Comparison of ENCODE assay signal across 29 cellular contexts in the genomic region with DNA sequence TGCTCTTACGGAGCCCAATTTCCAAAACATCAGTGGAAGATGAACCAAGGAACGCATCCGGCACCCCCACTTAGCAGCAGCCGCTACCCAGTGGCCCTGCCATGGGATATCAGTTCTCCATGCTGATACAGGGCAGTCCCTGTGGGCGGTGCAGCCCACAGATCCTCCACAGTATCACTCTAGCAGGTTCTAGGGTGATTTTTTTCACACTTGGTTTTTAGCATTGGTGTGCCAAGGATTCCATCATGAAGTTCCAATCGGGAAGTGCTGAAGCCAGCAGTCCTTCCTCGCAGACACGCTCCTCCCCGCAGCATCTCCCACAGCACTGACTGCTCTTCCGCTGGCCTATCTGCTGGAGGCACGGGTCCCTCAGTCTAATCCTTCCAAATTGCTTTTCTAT.
"Had no signal": no experiment of that assay in that cellular context is flagged by ENCODE, and none has a peak within 500 bp of the region (broad histone marks: within the 10 kb centered on the region; RNA-seq: fewer than 3 reads in every experiment).

No MANE protein-coding gene starts in this region.

- H3K4me1 Mint-ChIP-seq: activated B cell treated with CpG ODN at 0.5 μM for 24 hours; central memory CD8-positive, alpha-beta T cell; T-helper 17 cell had no signal

- H3K9me3 Mint-ChIP-seq: activated B cell treated with CpG ODN at 0.5 μM for 24 hours; activated T-helper 1 cell treated with anti-CD3 and anti-CD28 coated beads, Interleukin-12 subunit alpha, Interleukin-12 subunit beta, Interleukin-2, Interleukin-4 antibody, amounts not matched to agents 30 ng/mL and 10 ng/mL and 1 ng/mL, durations not matched to agents 14 hours and 24 hours and 36 hours; central memory CD8-positive, alpha-beta T cell; dendritic cell treated with granulocyte-macrophage colony-stimulating factor and Interleukin-4, amounts not matched to agents 40 ng/mL and 50 ng/mL, for 4 days; T-helper 2 cell treated with Interferon-gamma antibody and Interleukin-4, amounts not matched to agents 5 μg/mL and 100 μg/mL, for 36 hours had no signal

- H3K27ac ChIP-seq: brain microvascular endothelial cell, coronary artery, dorsolateral prefrontal cortex, foreskin keratinocyte, gastroesophageal sphincter, heart right ventricle, WERI-Rb-1 had no signal

- DNase-seq: activated B cell treated with CpG ODN at 0.5 μM for 24 hours; activated CD4-positive, alpha-beta memory T cell treated with anti-CD3 and anti-CD28 coated beads, Interleukin-2, amount 10 ng/mL, durations not matched to agents 7 days and 5 days; activated CD4-positive, alpha-beta T cell treated with anti-CD3 and anti-CD28 coated beads, Interleukin-2, amount 10 ng/mL, durations not matched to agents 7 days and 5 days; activated CD4-positive, alpha-beta T cell treated with anti-CD3 and anti-CD28 coated beads, Interleukin-2, amount 50 U/mL, for 4 hours; activated effector memory CD4-positive, alpha-beta T cell treated with anti-CD3 and anti-CD28 coated beads, Interleukin-2, amount 50 U/mL, for 16 hours; activated naive CD4-positive, alpha-beta T cell treated with anti-CD3 and anti-CD28 coated beads, Interleukin-2, amount 50 U/mL, for 16 hours; activated T-cell treated with anti-CD3 and anti-CD28 coated beads, Interleukin-2, amount 50 U/mL, for 1 hour; amniotic stem cell; anterior cingulate cortex; brain microvascular endothelial cell; dorsolateral prefrontal cortex; effector memory CD4-positive, alpha-beta T cell; endodermal cell; foreskin keratinocyte; heart right ventricle; T-helper 1 cell; T-helper 17 cell; T1000; WERI-Rb-1 had no signal

- H3K36me3 Mint-ChIP-seq: activated naive CD8-positive, alpha-beta T cell had no signal

- H3K27me3 ChIP-seq: brain microvascular endothelial cell, dorsolateral prefrontal cortex, foreskin keratinocyte, gastroesophageal sphincter, heart right ventricle had no signal

- H3K36me3 ChIP-seq: brain microvascular endothelial cell, gastroesophageal sphincter, heart right ventricle, WERI-Rb-1 had no signal

- H3K4me3 Mint-ChIP-seq: activated B cell treated with CpG ODN at 0.5 μM for 24 hours; activated CD4-positive, alpha-beta memory T cell treated with anti-CD3 and anti-CD28 coated beads, Interleukin-2, amount 10 ng/mL, durations not matched to agents 7 days and 5 days; activated CD4-positive, alpha-beta T cell treated with anti-CD3 and anti-CD28 coated beads, Interleukin-2, amount 10 ng/mL, durations not matched to agents 7 days and 5 days; activated naive CD8-positive, alpha-beta T cell; activated T-helper 1 cell treated with anti-CD3 and anti-CD28 coated beads, Interleukin-12 subunit alpha, Interleukin-12 subunit beta, Interleukin-2, Interleukin-4 antibody, amounts not matched to agents 30 ng/mL and 10 ng/mL and 1 ng/mL, durations not matched to agents 14 hours and 24 hours and 36 hours; central memory CD8-positive, alpha-beta T cell; dendritic cell treated with granulocyte-macrophage colony-stimulating factor and Interleukin-4, amounts not matched to agents 40 ng/mL and 50 ng/mL, for 4 days; endodermal cell; T-helper 17 cell; T-helper 2 cell treated with Interferon-gamma antibody and Interleukin-4, amounts not matched to agents 5 μg/mL and 100 μg/mL, for 36 hours had no signal

- H3K4me3 ChIP-seq: coronary artery, dorsolateral prefrontal cortex, gastroesophageal sphincter, heart right ventricle had no signal

- H3K27me3 Mint-ChIP-seq: activated CD4-positive, alpha-beta memory T cell treated with anti-CD3 and anti-CD28 coated beads, Interleukin-2, amount 10 ng/mL, durations not matched to agents 7 days and 5 days; activated CD4-positive, alpha-beta T cell treated with anti-CD3 and anti-CD28 coated beads, Interleukin-2, amount 10 ng/mL, durations not matched to agents 7 days and 5 days; activated naive CD8-positive, alpha-beta T cell; central memory CD8-positive, alpha-beta T cell had no signal

- ATAC-seq: activated CD4-positive, CD25-positive, alpha-beta regulatory T cell treated with anti-CD3 and anti-CD28 coated beads, Interleukin-2, amount 50 U/mL, for 24 hours; esophagus mucosa; foreskin keratinocyte; gastroesophageal sphincter; heart right ventricle; T-helper 17 cell had no signal

- H3K9me3 ChIP-seq: gastroesophageal sphincter, heart right ventricle had no signal

- H3K27ac Mint-ChIP-seq: activated B cell treated with CpG ODN at 0.5 μM for 24 hours; activated CD4-positive, alpha-beta memory T cell treated with anti-CD3 and anti-CD28 coated beads, Interleukin-2, amount 10 ng/mL, durations not matched to agents 7 days and 5 days; activated CD4-positive, alpha-beta T cell treated with anti-CD3 and anti-CD28 coated beads, Interleukin-2, amount 10 ng/mL, durations not matched to agents 7 days and 5 days; activated naive CD8-positive, alpha-beta T cell; activated T-helper 1 cell treated with anti-CD3 and anti-CD28 coated beads, Interleukin-12 subunit alpha, Interleukin-12 subunit beta, Interleukin-2, Interleukin-4 antibody, amounts not matched to agents 30 ng/mL and 10 ng/mL and 1 ng/mL, durations not matched to agents 14 hours and 24 hours and 36 hours; activated T-helper 2 cell treated with anti-CD3 and anti-CD28 coated beads, Interferon-gamma antibody, Interleukin-2, Interleukin-4, amounts not matched to agents 10 μg/mL and 5 μg/mL and 100 μg/mL, durations not matched to agents 14 hours and 24 hours and 36 hours; dendritic cell treated with granulocyte-macrophage colony-stimulating factor and Interleukin-4, amounts not matched to agents 40 ng/mL and 50 ng/mL, for 4 days; endodermal cell; T-helper 17 cell; T-helper 2 cell treated with Interferon-gamma antibody and Interleukin-4, amounts not matched to agents 5 μg/mL and 100 μg/mL, for 36 hours had no signal
